9 cellular contexts compared by ENCODE assay signal in the genomic region with DNA sequence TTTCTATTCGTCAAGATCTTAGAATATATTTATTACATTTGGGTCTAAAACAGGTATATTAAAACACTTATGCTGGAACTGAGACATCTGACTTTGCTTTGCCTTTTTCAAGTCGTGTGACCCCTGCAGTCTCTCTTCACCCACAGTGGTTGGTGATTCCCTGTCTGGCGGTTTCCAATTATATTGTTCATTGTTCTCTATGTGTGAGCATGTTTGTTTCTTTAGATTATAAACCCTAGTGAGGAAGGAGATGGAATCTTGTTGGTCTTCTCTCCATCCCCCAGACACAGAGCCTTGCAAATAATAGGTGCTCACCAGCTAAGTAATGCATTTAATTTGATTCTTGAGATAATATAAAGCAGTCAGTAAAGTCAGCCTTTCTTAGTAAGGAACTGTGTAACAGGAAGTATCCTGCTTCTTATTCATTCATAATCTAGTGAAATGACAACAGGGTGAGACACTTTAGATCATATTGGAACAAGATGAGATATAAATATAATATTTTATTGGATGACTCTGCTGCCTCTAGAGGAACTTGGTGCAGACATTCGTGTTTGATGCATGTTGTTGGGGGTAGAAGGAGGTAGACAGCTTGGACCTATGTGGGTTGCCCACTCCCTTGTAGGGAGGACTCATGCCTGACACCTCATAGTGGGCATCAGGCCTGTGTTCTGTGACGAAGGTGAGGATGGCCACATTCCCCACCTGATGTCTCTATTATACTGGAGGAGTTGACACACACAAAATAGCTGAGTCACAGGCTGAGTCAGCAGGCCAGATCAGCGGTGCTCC.
DNase-seq lines count a peak whose midpoint lies in the region; ATAC-seq, FAIRE-seq and TF ChIP-seq lines count a peak whose summit lies in the region.
"Had no signal": no experiment of that assay in that cellular context is flagged by ENCODE, and none has a peak within 500 bp of the region (broad histone marks: within the 10 kb centered on the region; RNA-seq: fewer than 3 reads in every experiment).

No MANE protein-coding gene starts in this region.

- POLR2A ChIA-PET in activated CD4-positive, alpha-beta memory T cell treated with anti-CD3 and anti-CD28 coated beads, Interleukin-2, amount 10 ng/mL, durations not matched to agents 7 days and 5 days (lab: Charles Lee): no interaction called here

- ATAC-seq in aorta (ENCODE audit: low FRiP score): no peak

- peaks cover 2% of the 10 kb centered on the region for H3K4me1 Mint-ChIP-seq in activated CD4-positive, alpha-beta memory T cell treated with anti-CD3 and anti-CD28 coated beads, Interleukin-2, amount 10 ng/mL, durations not matched to agents 7 days and 5 days

- H3K4me3 Mint-ChIP-seq in activated CD4-positive, alpha-beta memory T cell treated with anti-CD3 and anti-CD28 coated beads, Interleukin-2, amount 10 ng/mL, durations not matched to agents 7 days and 5 days: no peak overlapping the region
- H3K4me3 Mint-ChIP-seq: stimulated activated naive CD8-positive, alpha-beta T cell treated with anti-CD3 and anti-CD28 coated beads, Interleukin-15, Interleukin-2, amounts not matched to agents 100 ng/mL and 50 ng/mL, for 24 hours had no signal

- peaks cover 5% of the 10 kb centered on the region for H3K27me3 Mint-ChIP-seq in activated CD4-positive, alpha-beta memory T cell treated with anti-CD3 and anti-CD28 coated beads, Interleukin-2, amount 10 ng/mL, durations not matched to agents 7 days and 5 days

- H3K36me3 ChIP-seq in aorta (ENCODE audit: control insufficient read depth in 1 of 2, insufficient read depth in 2 of 2, low read length in 1 of 2) (no peaks in the 10 kb centered on the region), Peyer's patch (no peaks in the 10 kb centered on the region)

- peak; percentile 85 for DNase-seq in AG08395 (ENCODE audit: low spot score)
- peak; percentile 47 for DNase-seq in GOT3 (lab: John Stamatoyannopoulos, UW)
- peak; percentile 23 for DNase-seq in activated CD4-positive, alpha-beta memory T cell treated with anti-CD3 and anti-CD28 coated beads, Interleukin-2, amount 10 ng/mL, durations not matched to agents 7 days and 5 days
- DNase-seq in Kasumi-1 (lab: John Stamatoyannopoulos, UW): no peak
- DNase-seq in aorta: no peak
- no peak for DNase-seq in lower leg skin (ENCODE audit: low spot score in 2 of 2)
- DNase-seq in Peyer's patch: no peak

- H3K9me3 Mint-ChIP-seq in activated CD4-positive, alpha-beta memory T cell treated with anti-CD3 and anti-CD28 coated beads, Interleukin-2, amount 10 ng/mL, durations not matched to agents 7 days and 5 days: no peaks in the 10 kb centered on the region
- H3K9me3 Mint-ChIP-seq: stimulated activated naive CD8-positive, alpha-beta T cell treated with anti-CD3 and anti-CD28 coated beads, Interleukin-15, Interleukin-2, amounts not matched to agents 100 ng/mL and 50 ng/mL, for 24 hours had no signal

- H3K4me3 ChIP-seq in aorta (ENCODE audit: low read length in 2 of 2) (no peak overlapping the region), lower leg skin (ENCODE audit: low read depth, poor library complexity, severe bottlenecking) (no peak overlapping the region), Peyer's patch (no peak overlapping the region)

- intact Hi-C loops in aorta (cut with DNase I): no loop called here
- intact Hi-C loops in lower leg skin (cut with DNase I; ENCODE audit: low total_unique reads): no loop called here

- CTCF ChIA-PET in activated CD4-positive, alpha-beta memory T cell treated with anti-CD3 and anti-CD28 coated beads, Interleukin-2, amount 10 ng/mL, durations not matched to agents 7 days and 5 days (lab: Charles Lee): interaction anchor here (0.9 to 2.7 kb wide), 2 partner anchors 11 to 115 kb away, joined by 3 to 8 read pairs; no protein-coding TSS in a partner anchor

- no peak overlapping the region for H3K27ac Mint-ChIP-seq in activated CD4-positive, alpha-beta memory T cell treated with anti-CD3 and anti-CD28 coated beads, Interleukin-2, amount 10 ng/mL, durations not matched to agents 7 days and 5 days
- H3K27ac Mint-ChIP-seq: stimulated activated naive CD8-positive, alpha-beta T cell treated with anti-CD3 and anti-CD28 coated beads, Interleukin-15, Interleukin-2, amounts not matched to agents 100 ng/mL and 50 ng/mL, for 24 hours had no signal

- no peak overlapping the region for H3K27ac ChIP-seq in aorta (ENCODE audit: low read depth in 1 of 2, low read length in 2 of 2)
- no peak overlapping the region for H3K27ac ChIP-seq in Peyer's patch

- TF ChIP-seq CTCF in lower leg skin (IDR thresholded peaks at IDR 0.05) (no peak), Peyer's patch (IDR thresholded peaks at IDR 0.05) (no peak)

- H3K9me3 ChIP-seq in aorta (ENCODE audit: control insufficient read depth, low read length): no peaks in the 10 kb centered on the region
- no peaks in the 10 kb centered on the region for H3K9me3 ChIP-seq in Peyer's patch

- 69 to 77% methylated on average over 6 of the region's 6 CpGs for WGBS in aorta, 2 donors
- 45 to 59% methylated on average over 6 of the region's 6 CpGs for WGBS in lower leg skin, 2 donors

- TF ChIP-seq POLR2A in lower leg skin (IDR thresholded peaks at IDR 0.05) (no peak), Peyer's patch (IDR thresholded peaks at IDR 0.05) (no peak)

- H3K27me3 ChIP-seq in aorta (ENCODE audit: control insufficient read depth in 1 of 2, insufficient read depth in 2 of 2, low read length in 1 of 2) (no peaks in the 10 kb centered on the region), Peyer's patch (no peaks in the 10 kb centered on the region)

- no peaks in the 10 kb centered on the region for H3K36me3 Mint-ChIP-seq in activated CD4-positive, alpha-beta memory T cell treated with anti-CD3 and anti-CD28 coated beads, Interleukin-2, amount 10 ng/mL, durations not matched to agents 7 days and 5 days (ENCODE audit: low read depth)

- H3K4me1 ChIP-seq in aorta (ENCODE audit: control insufficient read depth in 1 of 2, insufficient read depth in 2 of 2, low read length in 2 of 2): peaks cover 0 to 5% of the 10 kb centered on the region in 2 donors
- H3K4me1 ChIP-seq in Peyer's patch: no peaks in the 10 kb centered on the region

- peak; percentile 65 for FAIRE-seq in islet of Langerhans (lab: Jason Lieb, UNC)

Comparison
In these comparisons a context has a peak if more than half of its experiments do, and no peak if none do; other contexts are left out.
1. DNase-seq: peak in AG08395 (single experiment), GOT3 (single experiment) and activated CD4-positive, alpha-beta memory T cell treated with anti-CD3 and anti-CD28 coated beads, Interleukin-2, amount 10 ng/mL, durations not matched to agents 7 days and 5 days (single experiment); none in Kasumi-1 (0 of 2), aorta (0 of 2), lower leg skin (0 of 2) and Peyer's patch (0 of 3).